12 cellular contexts compared by ENCODE assay signal in genomic region chr1:203046984-203047630, GRCh38. TPM values are rescaled to one million over a fixed set of nuclear protein-coding genes. Genes with fewer than 3 reads are reported as not detected.
DNase-seq lines count a peak whose midpoint lies in the region; ATAC-seq and TF ChIP-seq lines count a peak whose summit lies in the region.
"Had no signal": no experiment of that assay in that cellular context is flagged by ENCODE, and none has a peak within 500 bp of the region (broad histone marks: within the 10 kb centered on the region; RNA-seq: fewer than 3 reads in every experiment).

No MANE protein-coding gene starts in this region.

- ATAC-seq in sciatic nerve (peak; percentile 23), HG03280 (IDR thresholded peaks at IDR 0.05; ENCODE audit: unreplicated experiment) (no peak), GM19463 (IDR thresholded peaks at IDR 0.05; ENCODE audit: unreplicated experiment) (no peak)
- ATAC-seq: stimulated activated naive CD8-positive, alpha-beta T cell treated with anti-CD3 and anti-CD28 coated beads, Interleukin-15, amount 100 ng/mL, for 72 hours had no signal

- H3K4me1 ChIP-seq in PC-9 (replicated peaks; ENCODE audit: insufficient read depth), result 0 out of 2 replicates have a peak, but pooled peaks cover 4% of the 10 kb centered on the region

- H3K4me3 ChIP-seq in PC-9 (no peak overlapping the region), epithelial cell of proximal tubule (ENCODE audit: low read depth, low read length) (no peak overlapping the region)
- H3K4me3 ChIP-seq: sigmoid colon, SJSA1 had no signal

- DNase-seq in GM04504 (ENCODE audit: low read depth) (peak; percentile 53), PC-9 (peak; percentile 25 to 41), epithelial cell of proximal tubule (ENCODE audit: low read depth) (peak; percentile 26), sciatic nerve (ENCODE audit: low spot score) (no peak), COLO668 (lab: John Stamatoyannopoulos, UW; ENCODE audit: unreplicated experiment) (no peak)
- DNase-seq: NCI-H187 treated with DMSO at 0.1 percent for 48 hours; sigmoid colon; stimulated activated naive CD8-positive, alpha-beta T cell treated with anti-CD3 and anti-CD28 coated beads, Interleukin-15, amount 100 ng/mL, for 72 hours had no signal

- no peaks in the 10 kb centered on the region for H3F3A ChIP-seq in PC-9 (ENCODE audit: insufficient read depth, low read depth)

- intact Hi-C loops in PC-9 (cut with micrococcal nuclease; ENCODE audit: unreplicated experiment), result no loop called here
- intact Hi-C loops in sciatic nerve (cut with DNase I), result loop anchor here (10.0 kb wide), 1 partner anchor 378 kb away; no protein-coding TSS in a partner anchor

- POLR2A ChIA-PET in PC-9 (lab: Charles Lee; ENCODE audit: unreplicated experiment), result no interaction called here

- H3K36me3 ChIP-seq in PC-9 (ENCODE audit: low read depth), result no peaks in the 10 kb centered on the region
- H3K36me3 ChIP-seq: SJSA1 had no signal

- H3K79me2 ChIP-seq in PC-9 (ENCODE audit: low read depth), result no peaks in the 10 kb centered on the region

- no peak overlapping the region for H3K27ac ChIP-seq in PC-9
- H3K27ac ChIP-seq: SJSA1 had no signal

- BruUV-seq in PC-9 (replicated peaks; lab: Mats Ljungman, UMichigan), result no TSS peak

- H3K4me2 ChIP-seq in PC-9, result no peak overlapping the region

- no peaks in the 10 kb centered on the region for H3K27me3 ChIP-seq in PC-9 (ENCODE audit: insufficient read depth, low read depth)
- H3K27me3 ChIP-seq: sigmoid colon had no signal

- CTCF ChIA-PET in PC-9 (lab: Charles Lee), result no interaction called here

- H2AFZ ChIP-seq in PC-9, result no peak overlapping the region

- H3K9me2 ChIP-seq in PC-9 (ENCODE audit: insufficient read depth), result no peaks in the 10 kb centered on the region

- H4K20me1 ChIP-seq in PC-9 (ENCODE audit: insufficient read depth), result no peaks in the 10 kb centered on the region

- TF ChIP-seq CTCF in PC-9 (conservative IDR thresholded peaks at IDR 0.05) (no peak), epithelial cell of proximal tubule (conservative IDR thresholded peaks at IDR 0.05; ENCODE audit: low read depth, low read length) (no peak)

- H3K9me3 ChIP-seq in PC-9 (ENCODE audit: insufficient read depth, low read depth), result no peaks in the 10 kb centered on the region
- H3K9me3 ChIP-seq: sigmoid colon, SJSA1 had no signal

RNA-seq across cellular contexts. Expression of gene PPFIA4, which starts 20.8 kb away (rescaled TPM):
- total RNA-seq in PC-9 (2021) (1.2 and 5.0 TPM in 2 replicates), epithelial cell of proximal tubule (0.14 and 11.6 TPM in 2 replicates), sciatic nerve (3.1 TPM)
- total RNA-seq: SJSA1 had no signal

RNA-seq across cellular contexts. Expression of gene MYOG, which starts 38.7 kb away (rescaled TPM):
- total RNA-seq in PC-9 (2021) (not detected in 2 replicates), epithelial cell of proximal tubule (not detected in 2 replicates), sciatic nerve (not detected)
- total RNA-seq: lower leg skin, sigmoid colon, SJSA1 had no signal

RNA-seq across cellular contexts. Expression of gene TMEM183A, which starts 39.9 kb away (rescaled TPM):
- total RNA-seq in PC-9 (2021), result 53.5 and 63.1 TPM in 2 replicates
- 79.2 and 80.5 TPM in 2 replicates for total RNA-seq in epithelial cell of proximal tubule
- total RNA-seq in sciatic nerve, result 40.3 TPM

Comparison
In these comparisons a context has a peak if more than half of its experiments do, and no peak if none do; other contexts are left out.
1. DNase-seq: peak in GM04504 (single experiment), PC-9 (2 of 2) and epithelial cell of proximal tubule (single experiment); none in sciatic nerve (single experiment) and COLO668 (single experiment).